In genomic region chr4:88189418-88189738, GRCh38 we compare ENCODE assay signal across 22 cellular contexts. TPM values are rescaled to one million over a fixed set of nuclear protein-coding genes. Genes with fewer than 3 reads are reported as not detected.
"Had no signal": no experiment of that assay in that cellular context is flagged by ENCODE, and none has a peak within 500 bp of the region (broad histone marks: within the 10 kb centered on the region; RNA-seq: fewer than 3 reads in every experiment).

No MANE protein-coding gene starts in this region.

- H3K27me3 ChIP-seq: ovary, right atrium auricular region, right lobe of liver, stomach, tibial artery, upper lobe of right lung had no signal

- H3K27me3 Mint-ChIP-seq: memory B cell; natural killer cell treated with Interleukin-12 subunit alpha and Interleukin-12 subunit beta and Interleukin-15 and Interleukin-18, amount 100 ng/mL, for 72 hours; progenitor cell of endocrine pancreas; stimulated activated naive B cell treated with anti-CD40 and anti-IgM and Interleukin-4, amounts not matched to agents 10 μg/mL and 1 μg/mL and 100 μg/mL, for 72 hours had no signal

- H3K36me3 ChIP-seq: left ventricle myocardium inferior, ovary, right atrium auricular region, right lobe of liver, stomach, thoracic aorta, tibial artery, upper lobe of right lung had no signal

- H3K36me3 Mint-ChIP-seq: memory B cell; naive thymus-derived CD4-positive, alpha-beta T cell; natural killer cell treated with Interleukin-12 subunit alpha and Interleukin-12 subunit beta and Interleukin-15 and Interleukin-18, amount 100 ng/mL, for 72 hours; stimulated activated naive B cell treated with anti-CD40 and anti-IgM and Interleukin-4, amounts not matched to agents 10 μg/mL and 1 μg/mL and 100 μg/mL, for 72 hours had no signal

- H3K4me1 Mint-ChIP-seq: memory B cell; stimulated activated naive B cell treated with anti-CD40 and anti-IgM and Interleukin-4, amounts not matched to agents 10 μg/mL and 1 μg/mL and 100 μg/mL, for 72 hours had no signal

- H3K9me3 Mint-ChIP-seq: memory B cell; naive thymus-derived CD4-positive, alpha-beta T cell; natural killer cell treated with Interleukin-12 subunit alpha and Interleukin-12 subunit beta and Interleukin-15 and Interleukin-18, amount 100 ng/mL, for 72 hours had no signal

- H3K27ac Mint-ChIP-seq: memory B cell; naive thymus-derived CD4-positive, alpha-beta T cell; natural killer cell treated with Interleukin-12 subunit alpha and Interleukin-12 subunit beta and Interleukin-15 and Interleukin-18, amount 100 ng/mL, for 72 hours; progenitor cell of endocrine pancreas; stimulated activated naive B cell treated with anti-CD40 and anti-IgM and Interleukin-4, amounts not matched to agents 10 μg/mL and 1 μg/mL and 100 μg/mL, for 72 hours had no signal

- H3K4me3 Mint-ChIP-seq: memory B cell; naive thymus-derived CD4-positive, alpha-beta T cell; natural killer cell treated with Interleukin-12 subunit alpha and Interleukin-12 subunit beta and Interleukin-15 and Interleukin-18, amount 100 ng/mL, for 72 hours; stimulated activated naive B cell treated with anti-CD40 and anti-IgM and Interleukin-4, amounts not matched to agents 10 μg/mL and 1 μg/mL and 100 μg/mL, for 72 hours had no signal

- H3K9me3 ChIP-seq: mucosa of descending colon, ovary, right atrium auricular region, right lobe of liver, stomach, thoracic aorta, upper lobe of right lung had no signal

- ATAC-seq: mucosa of descending colon; naive thymus-derived CD4-positive, alpha-beta T cell; natural killer cell treated with Interleukin-12 subunit alpha and Interleukin-12 subunit beta and Interleukin-15 and Interleukin-18, amount 100 ng/mL, for 72 hours; right lobe of liver; stimulated activated naive B cell treated with anti-CD40 and anti-IgM and Interleukin-4, amounts not matched to agents 10 μg/mL and 1 μg/mL and 100 μg/mL, for 72 hours; stimulated activated naive CD8-positive, alpha-beta T cell treated with anti-CD3 and anti-CD28 coated beads, Interleukin-15, Interleukin-2, amounts not matched to agents 100 U/mL and 50 U/mL, for 24 hours; upper lobe of right lung had no signal

- DNase-seq: islet precursor cell; left ventricle myocardium inferior; midbrain; mucosa of descending colon; naive thymus-derived CD4-positive, alpha-beta T cell; ovary; right lobe of liver; stimulated activated CD4-positive, alpha-beta T cell treated with anti-CD3 and anti-CD28 coated beads, Interleukin-2, amount 100 ng/mL, for 48 hours; stimulated activated naive B cell treated with anti-CD40 and anti-IgM and Interleukin-4, amounts not matched to agents 10 μg/mL and 1 μg/mL and 100 μg/mL, for 72 hours; stimulated activated naive CD8-positive, alpha-beta T cell treated with anti-CD3 and anti-CD28 coated beads, Interleukin-15, Interleukin-2, amounts not matched to agents 100 U/mL and 50 U/mL, for 24 hours; stomach; tibial artery; trophoblast cell; upper lobe of right lung had no signal

- H3K4me1 ChIP-seq: left ventricle myocardium inferior, right atrium auricular region, right lobe of liver, tibial artery, upper lobe of right lung had no signal

- H3K27ac ChIP-seq: left ventricle myocardium inferior, ovary, right atrium auricular region, right lobe of liver, stomach, thoracic aorta, tibial artery, upper lobe of right lung had no signal

- H3K4me3 ChIP-seq: left ventricle myocardium inferior, lung, mucosa of descending colon, ovary, right atrium auricular region, right lobe of liver, smooth muscle cell, stomach, thoracic aorta, tibial artery, upper lobe of right lung had no signal

RNA-seq across cellular contexts. Expression of gene ABCG2, which starts 30.9 kb away (rescaled TPM):
- polyA plus RNA-seq: neural cell had no signal
